In genomic region chr3:132284756-132285619, GRCh38 we compare ENCODE assay signal across 10 cellular contexts. TPM values are rescaled to one million over a fixed set of nuclear protein-coding genes. Genes with fewer than 3 reads are reported as not detected.
A peak's percentile ranks its signal among the peaks of the same experiment; 100 is the strongest.
DNase-seq lines count a peak whose midpoint lies in the region; ATAC-seq, FAIRE-seq and TF ChIP-seq lines count a peak whose summit lies in the region.
"Had no signal": no experiment of that assay in that cellular context is flagged by ENCODE, and none has a peak within 500 bp of the region (broad histone marks: within the 10 kb centered on the region; RNA-seq: fewer than 3 reads in every experiment).

No MANE protein-coding gene starts in this region.

- no peaks in the 10 kb centered on the region for H4K20me1 ChIP-seq in K562 (replicated peaks; ENCODE audit: control insufficient read depth, insufficient read depth, low read length)

- no TSS peak for BruUV-seq in K562 (replicated peaks; lab: Mats Ljungman, UMichigan)

- peaks cover 11% of the 10 kb centered on the region for H3K9me3 ChIP-seq in HUES6 (ENCODE audit: control insufficient read depth, insufficient read depth, low read depth, low read length)
- H3K9me3 ChIP-seq in K562 (replicated peaks; ENCODE audit: control insufficient read depth, insufficient read depth, low read depth, low read length) = no peaks in the 10 kb centered on the region
- no peaks in the 10 kb centered on the region for H3K9me3 ChIP-seq in testis

- no peaks in the 10 kb centered on the region for H3K9me1 ChIP-seq in K562 (ENCODE audit: control insufficient read depth, insufficient read depth, low read length)

- H3K27me3 ChIP-seq in HUES6 (ENCODE audit: control insufficient read depth, insufficient read depth, low read length) (no peaks in the 10 kb centered on the region), K562 (ENCODE audit: control insufficient read depth in 2 of 2, insufficient read depth in 2 of 2, low read length in 2 of 2) (no peaks in the 10 kb centered on the region; a peak in 1 of 5 replicates), testis (no peaks in the 10 kb centered on the region)

- H3K4me2 ChIP-seq in K562 (ENCODE audit: insufficient read depth, low read length) = peak overlapping the region; percentile 57; the same call in 1 of the 2 replicates

- H3K9ac ChIP-seq in HUES6 (ENCODE audit: low read length) = peak overlapping the region; percentile 18
- H3K9ac ChIP-seq in K562 (ENCODE audit: insufficient read depth in 1 of 2, low read depth in 2 of 2, low read length in 2 of 2) = no peak overlapping the region

- H2AFZ ChIP-seq in K562 (ENCODE audit: low read depth, low read length) = peak overlapping the region; percentile 67

- DNase-seq in K562 (ENCODE audit: extremely low read depth in 1 of 4, low spot score in 3 of 4) = peak in 2 of 4 experiments; percentile 9 to 39
- DNase-seq in left lobe of liver (ENCODE audit: low spot score) = no peak
- DNase-seq in testis = peak; percentile 56
- DNase-seq in DMS53 treated with DMSO at 0.1 percent for 48 hours (lab: John Stamatoyannopoulos, UW; ENCODE audit: unreplicated experiment) = no peak
- no peak for DNase-seq in activated T-cell treated with anti-CD3 and anti-CD28 coated beads, Interleukin-2, amount 50 U/mL, for 1 hour
- DNase-seq in NCI-H2081 (lab: John Stamatoyannopoulos, UW) = no peak
- DNase-seq: activated naive CD8-positive, alpha-beta T cell treated with anti-CD3 and anti-CD28 coated beads for 36 hours; T1000 had no signal

- ATAC-seq in K562 = peak; percentile 93
- peak; percentile 61 for ATAC-seq in left lobe of liver

- POLR2A ChIA-PET in K562 (lab: Yijun Ruan, JAX) = interaction anchor here (1.3 kb wide), 1 partner anchor 16 kb away, joined by 3 read pairs; no protein-coding TSS in a partner anchor

- peak; percentile 43 to 59 (median 47); a peak in 5 of 6 replicates for TF ChIP-seq CTCF in K562 (IDR thresholded peaks at IDR 0.05 in 2 of 3, conservative IDR thresholded peaks at IDR 0.05 in 1 of 3; ENCODE audit: insufficient read depth in 2 of 3, low read depth in 1 of 3, low read length in 3 of 3)
- peak in 1 of 3 experiments; percentile 8 for TF ChIP-seq CTCF in testis (IDR thresholded peaks at IDR 0.05)

- TF ChIP-seq POLR2A in K562 (conservative IDR thresholded peaks at IDR 0.05) = no peak
- no peak for TF ChIP-seq POLR2A in testis (IDR thresholded peaks at IDR 0.05)

- H3K79me2 ChIP-seq in K562 (ENCODE audit: control insufficient read depth, insufficient read depth, low read length) = no peaks in the 10 kb centered on the region

- H3K4me3 ChIP-seq in HUES6 (ENCODE audit: low read depth, low read length) = peak overlapping the region; percentile 35
- H3K4me3 ChIP-seq in K562 = no peak overlapping the region
- peak overlapping the region; percentile 27 to 33 for H3K4me3 ChIP-seq in testis

- TF ChIP-seq RAD21 in K562 (CRISPR knock-in tag; conservative IDR thresholded peaks at IDR 0.05 in 1 of 2, IDR thresholded peaks at IDR 0.05 in 1 of 2) = 0 out of 4 replicates have a peak, but pooled peaks of 1 of the 2 experiments have one; percentile 1

- intact Hi-C loops in K562 (cut with micrococcal nuclease) = no loop called here
- intact Hi-C loops in testis (cut with DNase I; ENCODE audit: low total_unique reads) = no loop called here

- 37% methylated on average over 28 of the region's 33 CpGs for WGBS in K562 (ENCODE audit: insufficient coverage, low coverage, missing lambda C conversion rate)
- 49 to 56% methylated on average over 33 of the region's 33 CpGs for WGBS in testis, 2 donors

- no peak for FAIRE-seq in K562 (lab: Jason Lieb, UNC)

- H3K36me3 ChIP-seq in HUES6 (ENCODE audit: control insufficient read depth, insufficient read depth, low read length) (no peaks in the 10 kb centered on the region), K562 (ENCODE audit: control insufficient read depth, insufficient read depth, low read length) (no peaks in the 10 kb centered on the region), testis (ENCODE audit: low read depth, missing control alignments) (no peaks in the 10 kb centered on the region)

- TF ChIP-seq EP300 in K562 (IDR thresholded peaks at IDR 0.05; ENCODE audit: low read length) = no peak

- peaks cover 34% of the 10 kb centered on the region for H3K4me1 ChIP-seq in HUES6 (ENCODE audit: control insufficient read depth, insufficient read depth, low read length)
- peaks cover 0 to 3% of the 10 kb centered on the region in 2 experiments; a peak in 2 of 5 replicates for H3K4me1 ChIP-seq in K562 (replicated peaks in 1 of 2; ENCODE audit: control insufficient read depth in 2 of 2, insufficient read depth in 2 of 2, low read length in 2 of 2)
- H3K4me1 ChIP-seq in testis = peaks cover 7% of the 10 kb centered on the region

- CTCF ChIA-PET in K562 (lab: Yijun Ruan, JAX; ENCODE audit: low intra/inter-chr PET ratio) = no interaction called here

- in situ Hi-C loops in K562 (cut with MboI) = no loop called here

- peak overlapping the region; percentile 35; the same call in 1 of the 2 replicates for H3K27ac ChIP-seq in HUES6 (ENCODE audit: low read depth, low read length)
- H3K27ac ChIP-seq in K562 (ENCODE audit: extremely low read depth, low read depth, low read length) = no peak overlapping the region
- H3K27ac ChIP-seq in testis = peak overlapping the region; percentile 46 to 82

TF ChIP-seq in K562, 482 proteins besides CTCF, POLR2A, EP300 and RAD21:
- TF ChIP-seq, protein P1, sequence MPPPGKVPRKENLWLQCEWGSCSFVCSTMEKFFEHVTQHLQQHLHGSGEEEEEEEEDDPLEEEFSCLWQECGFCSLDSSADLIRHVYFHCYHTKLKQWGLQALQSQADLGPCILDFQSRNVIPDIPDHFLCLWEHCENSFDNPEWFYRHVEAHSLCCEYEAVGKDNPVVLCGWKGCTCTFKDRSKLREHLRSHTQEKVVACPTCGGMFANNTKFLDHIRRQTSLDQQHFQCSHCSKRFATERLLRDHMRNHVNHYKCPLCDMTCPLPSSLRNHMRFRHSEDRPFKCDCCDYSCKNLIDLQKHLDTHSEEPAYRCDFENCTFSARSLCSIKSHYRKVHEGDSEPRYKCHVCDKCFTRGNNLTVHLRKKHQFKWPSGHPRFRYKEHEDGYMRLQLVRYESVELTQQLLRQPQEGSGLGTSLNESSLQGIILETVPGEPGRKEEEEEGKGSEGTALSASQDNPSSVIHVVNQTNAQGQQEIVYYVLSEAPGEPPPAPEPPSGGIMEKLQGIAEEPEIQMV (tag; conservative IDR thresholded peaks at IDR 0.05; ENCODE audit: low read depth) = peak; percentile 59; the same call in 1 of the 2 replicates
- TF ChIP-seq PURB (CRISPR knock-in tag; IDR thresholded peaks at IDR 0.05; ENCODE audit: low read depth) = no peak
TF ChIP-seq in K562: peak in this region for 1.

RNA-seq across cellular contexts. Expression of gene ACP3, which starts 32.2 kb away (rescaled TPM):
- not detected in 2 replicates for total RNA-seq in K562 (2011; cell fraction: chromatin; rRNA removed; ENCODE audit: low replicate concordance)
- not detected in 2 replicates for total RNA-seq in K562 (2011; cell fraction: nucleolus; rRNA removed)
- total RNA-seq in K562 (2011; cell fraction: nucleoplasm; rRNA removed) = not detected in 2 replicates
- 1.1 TPM in 1 of 2 replicates, not detected in the other for total RNA-seq in K562 (2014; rRNA removed)
- 0.25 and 0.41 TPM in 2 replicates for total RNA-seq in K562 (2014; rRNA removed; fragmentation: Illumina TruSeq; extraction: Trizol)
- total RNA-seq in K562 (2015; rRNA removed; fragmentation: Illumina TruSeq; extraction: Trizol) = 0.33 and 0.49 TPM in 2 replicates
- total RNA-seq in K562 (2021) = 0.18 TPM in 2 replicates
- 0.08 and 0.22 TPM in 2 replicates for polyA plus RNA-seq in K562 (2011; rRNA removed)
- 0.22 and 0.35 TPM in 2 replicates for polyA plus RNA-seq in K562 (2011; cell fraction: cytosol; rRNA removed)
- 0.10 and 0.26 TPM in 2 replicates for polyA plus RNA-seq in K562 (2011; cell fraction: nucleus; rRNA removed)
- 0.36 and 0.44 TPM in 2 replicates for polyA plus RNA-seq in K562 (2012)
- polyA plus RNA-seq in K562 (2014; fragmentation: Illumina TruSeq; extraction: Trizol) = 0.08 and 0.21 TPM in 2 replicates
- under 1 TPM; 0.20 to 0.25 TPM for polyA plus RNA-seq in K562 (2014; fragmentation: Nextera tagmentation; extraction: Ambion mirVana)
- polyA plus RNA-seq in K562 (2014; rRNA removed) = 0.19 and 0.43 TPM in 2 replicates
- polyA minus RNA-seq in K562 (2011; rRNA and poly(A)+ RNA removed) = 0.07 and 0.45 TPM in 2 replicates
- polyA minus RNA-seq in K562 (2011; cell fraction: cytosol; rRNA and poly(A)+ RNA removed) = not detected in 2 replicates
- polyA minus RNA-seq in K562 (2011; cell fraction: nucleus; rRNA and poly(A)+ RNA removed) = not detected in 2 replicates
- total RNA-seq in left lobe of liver = not detected
- total RNA-seq in testis = 1 to 10 TPM; 5.8 to 7.9 TPM
- 2.6 TPM for polyA plus RNA-seq in testis (ENCODE audit: insufficient read depth, low read depth, low replicate concordance)
- total RNA-seq: activated naive CD8-positive, alpha-beta T cell treated with anti-CD3 and anti-CD28 coated beads for 36 hours; renal cortical epithelial cell had no signal
